In genomic region chr1:208500379-208500778, GRCh38 we compare ENCODE assay signal across 20 cellular contexts.
"Had no signal": no experiment of that assay in that cellular context is flagged by ENCODE, and none has a peak within 500 bp of the region (broad histone marks: within the 10 kb centered on the region; RNA-seq: fewer than 3 reads in every experiment).

No MANE protein-coding gene starts in this region.

- H3K9me3 ChIP-seq: gastrocnemius medialis, left lung, thyroid gland had no signal

- H3K4me1 Mint-ChIP-seq: activated CD4-positive, alpha-beta memory T cell treated with anti-CD3 and anti-CD28 coated beads, Interleukin-2, amount 10 ng/mL, durations not matched to agents 7 days and 5 days; activated CD4-positive, alpha-beta T cell treated with anti-CD3 and anti-CD28 coated beads for 36 hours; activated naive CD8-positive, alpha-beta T cell treated with anti-CD3 and anti-CD28 coated beads for 36 hours; activated T-helper 17 cell treated with anti-CD3 and anti-CD28 coated beads, Interleukin-2, amount 50 U/mL, for 72 hours had no signal

- H3K27me3 ChIP-seq: gastrocnemius medialis, left lung, thyroid gland had no signal

- H3K36me3 Mint-ChIP-seq: activated naive CD8-positive, alpha-beta T cell treated with anti-CD3 and anti-CD28 coated beads for 36 hours; WTC11 had no signal

- H3K27ac ChIP-seq: gastrocnemius medialis, left lung, thyroid gland had no signal

- H3K4me1 ChIP-seq: gastrocnemius medialis, left lung had no signal

- H3K4me3 Mint-ChIP-seq: activated CD4-positive, alpha-beta memory T cell treated with anti-CD3 and anti-CD28 coated beads, Interleukin-2, amount 10 ng/mL, durations not matched to agents 7 days and 5 days; activated CD4-positive, alpha-beta T cell treated with anti-CD3 and anti-CD28 coated beads for 36 hours; activated naive CD8-positive, alpha-beta T cell treated with anti-CD3 and anti-CD28 coated beads for 36 hours; activated T-helper 17 cell treated with anti-CD3 and anti-CD28 coated beads, Interleukin-2, amount 50 U/mL, for 72 hours; dendritic cell treated with granulocyte-macrophage colony-stimulating factor and Interleukin-4, amounts not matched to agents 40 ng/mL and 50 ng/mL, for 4 days; nephron progenitor cell; WTC11 had no signal

- H3K9me3 Mint-ChIP-seq: activated CD4-positive, alpha-beta memory T cell treated with anti-CD3 and anti-CD28 coated beads, Interleukin-2, amount 10 ng/mL, durations not matched to agents 7 days and 5 days; activated T-helper 17 cell treated with anti-CD3 and anti-CD28 coated beads, Interleukin-2, amount 50 U/mL, for 72 hours; dendritic cell treated with granulocyte-macrophage colony-stimulating factor and Interleukin-4, amounts not matched to agents 40 ng/mL and 50 ng/mL, for 4 days; WTC11 had no signal

- DNase-seq: activated CD4-positive, alpha-beta memory T cell treated with anti-CD3 and anti-CD28 coated beads, Interleukin-2, amount 10 ng/mL, durations not matched to agents 7 days and 5 days; activated CD4-positive, alpha-beta T cell treated with anti-CD3 and anti-CD28 coated beads for 36 hours; activated naive CD4-positive, alpha-beta T cell; activated naive CD8-positive, alpha-beta T cell treated with anti-CD3 and anti-CD28 coated beads for 36 hours; activated T-cell treated with anti-CD3 and anti-CD28 coated beads, Interleukin-2, amount 50 U/mL, for 1 hour; amniotic stem cell; effector CD8-positive, alpha-beta T cell; gastrocnemius medialis; head of caudate nucleus; left lung; midbrain; nephron progenitor cell; posterior cingulate gyrus; retina; stimulated activated naive CD4-positive, alpha-beta T cell treated with Interleukin-2 at 50 U/mL for 16 hours; thyroid gland had no signal

- H3K27me3 Mint-ChIP-seq: activated CD4-positive, alpha-beta memory T cell treated with anti-CD3 and anti-CD28 coated beads, Interleukin-2, amount 10 ng/mL, durations not matched to agents 7 days and 5 days; dendritic cell treated with granulocyte-macrophage colony-stimulating factor and Interleukin-4, amounts not matched to agents 40 ng/mL and 50 ng/mL, for 4 days had no signal

- ATAC-seq: activated CD4-positive, alpha-beta T cell treated with anti-CD3 and anti-CD28 coated beads for 36 hours; activated T-helper 17 cell treated with anti-CD3 and anti-CD28 coated beads, Interleukin-2, amount 50 U/mL, for 72 hours; esophagus mucosa; gastrocnemius medialis; left lung; WTC11 had no signal

- H3K4me3 ChIP-seq: gastrocnemius medialis, left lung, thyroid gland had no signal

- H3K36me3 ChIP-seq: gastrocnemius medialis, left lung, thyroid gland had no signal

- H3K27ac Mint-ChIP-seq: activated CD4-positive, alpha-beta memory T cell treated with anti-CD3 and anti-CD28 coated beads, Interleukin-2, amount 10 ng/mL, durations not matched to agents 7 days and 5 days; activated CD4-positive, alpha-beta T cell treated with anti-CD3 and anti-CD28 coated beads for 36 hours; activated naive CD8-positive, alpha-beta T cell treated with anti-CD3 and anti-CD28 coated beads for 36 hours; activated T-helper 17 cell treated with anti-CD3 and anti-CD28 coated beads, Interleukin-2, amount 50 U/mL, for 72 hours; dendritic cell treated with granulocyte-macrophage colony-stimulating factor and Interleukin-4, amounts not matched to agents 40 ng/mL and 50 ng/mL, for 4 days; nephron progenitor cell; WTC11 had no signal
